Comparison of ENCODE assay signal across 21 cellular contexts in the genomic region with DNA sequence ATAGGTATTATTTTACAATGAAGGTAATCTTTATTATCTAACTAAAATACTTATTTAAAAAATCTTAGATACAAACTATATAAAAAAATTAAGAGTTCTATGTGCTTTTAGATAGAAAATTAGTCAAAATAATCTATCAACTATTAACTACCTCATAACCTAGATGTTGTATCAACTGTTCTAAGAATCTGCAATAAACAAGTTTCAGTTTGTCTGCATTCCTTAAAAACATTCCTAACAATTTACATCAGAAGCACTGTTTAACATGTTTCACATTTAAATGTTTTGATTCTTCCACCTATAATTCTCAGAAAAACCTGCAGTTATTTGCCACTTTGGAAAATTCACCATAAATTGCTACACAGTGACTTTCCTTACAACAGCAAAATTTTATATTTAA. TPM values are rescaled to one million over a fixed set of nuclear protein-coding genes. Genes with fewer than 3 reads are reported as not detected.
DNase-seq lines count a peak whose midpoint lies in the region; ATAC-seq, FAIRE-seq and TF ChIP-seq lines count a peak whose summit lies in the region.
"Had no signal": no experiment of that assay in that cellular context is flagged by ENCODE, and none has a peak within 500 bp of the region (broad histone marks: within the 10 kb centered on the region; RNA-seq: fewer than 3 reads in every experiment).

No MANE protein-coding gene starts in this region.

- no peak overlapping the region for H3K4me2 ChIP-seq in HepG2 (ENCODE audit: low read depth, low read length)

- intact Hi-C loops in Panc1 (cut with micrococcal nuclease; ENCODE audit: unreplicated experiment): no loop called here
- intact Hi-C loops in kidney (cut with DNase I): no loop called here
- intact Hi-C loops in HepG2 (cut with micrococcal nuclease; ENCODE audit: unreplicated experiment): no loop called here

- H4K20me1 ChIP-seq in HepG2 (ENCODE audit: insufficient read depth, low read length): no peaks in the 10 kb centered on the region

- TF ChIP-seq CTCF in Panc1 (IDR thresholded peaks at IDR 0.05): no peak
- no peak for TF ChIP-seq CTCF in epithelial cell of esophagus (IDR thresholded peaks at IDR 0.05; ENCODE audit: insufficient read depth, low read depth, low read length, missing control alignments)
- TF ChIP-seq CTCF in kidney (IDR thresholded peaks at IDR 0.05; ENCODE audit: borderline replicate concordance, extremely low read depth, insufficient read depth): no peak
- no peak for TF ChIP-seq CTCF in HepG2 (CRISPR knock-in tag; IDR thresholded peaks at IDR 0.05)

- H3K79me2 ChIP-seq in HepG2 (ENCODE audit: insufficient read depth, low read length): no peaks in the 10 kb centered on the region

- H3K4me3 ChIP-seq in Panc1 (ENCODE audit: low read depth in 2 of 2, low read length in 2 of 2): no peak overlapping the region
- no peak overlapping the region for H3K4me3 ChIP-seq in epithelial cell of esophagus (ENCODE audit: low read length)
- H3K4me3 ChIP-seq in kidney (ENCODE audit: low read length in 2 of 2): no peak overlapping the region
- H3K4me3 ChIP-seq in HepG2 (replicated peaks in 1 of 3; ENCODE audit: insufficient read depth in 1 of 3, low read depth in 2 of 3, low read length in 3 of 3): no peak overlapping the region

- CTCF ChIA-PET in Panc1 (lab: Charles Lee) (interaction anchor here (0.6 kb wide), 1 partner anchor 34 kb away, joined by 4 read pairs; a partner anchor contains a TSS), HepG2 (lab: Yijun Ruan, JAX; ENCODE audit: low intra/inter-chr PET ratio, low total read pairs) (no interaction called here)

- no peaks in the 10 kb centered on the region for H3K9me3 ChIP-seq in Panc1 (ENCODE audit: control insufficient read depth, insufficient read depth, low read depth, low read length)
- peaks cover 0 to under 1% of the 10 kb centered on the region in 2 donors for H3K9me3 ChIP-seq in kidney (ENCODE audit: control insufficient read depth in 1 of 2, low read length in 2 of 2)
- no peaks in the 10 kb centered on the region for H3K9me3 ChIP-seq in HepG2 (ENCODE audit: low read length)
- H3K9me3 ChIP-seq: BE2C had no signal

- POLR2A ChIA-PET in Panc1 (lab: Charles Lee) (no interaction called here), HepG2 (lab: Yijun Ruan, JAX) (interaction anchor here (1.0 kb wide), 1 partner anchor 39 kb away, joined by 3 read pairs; no protein-coding TSS in a partner anchor)

- BruUV-seq in Panc1 (replicated peaks; lab: Mats Ljungman, UMichigan) (TSS peak; percentile 12), HepG2 (replicated peaks; lab: Mats Ljungman, UMichigan) (no TSS peak)

- TF ChIP-seq RAD21 in HepG2 (CRISPR knock-in tag; IDR thresholded peaks at IDR 0.05): no peak

- H2AFZ ChIP-seq in HepG2 (ENCODE audit: low read length): no peak overlapping the region

- FAIRE-seq in kidney (lab: Jason Lieb, UNC) (peak; percentile 38), HepG2 (lab: Jason Lieb, UNC) (no peak)
- FAIRE-seq: H54 had no signal

- H3K36me3 ChIP-seq in Panc1 (ENCODE audit: control insufficient read depth, insufficient read depth, low read length) (peaks cover 41% of the 10 kb centered on the region), kidney (ENCODE audit: control insufficient read depth in 1 of 2, insufficient read depth in 2 of 2, low read length in 2 of 2) (peaks cover 18 to 49% of the 10 kb centered on the region in 2 donors), HepG2 (replicated peaks in 1 of 2; ENCODE audit: control insufficient read depth in 1 of 2, insufficient read depth in 2 of 2, low read length in 2 of 2) (peaks cover 18 to 78% of the 10 kb centered on the region in 2 experiments)

- H3K4me1 ChIP-seq in Panc1 (ENCODE audit: control insufficient read depth, insufficient read depth, low read length): no peaks in the 10 kb centered on the region
- no peaks in the 10 kb centered on the region for H3K4me1 ChIP-seq in kidney (ENCODE audit: control insufficient read depth in 1 of 2, insufficient read depth in 1 of 2, low read depth in 1 of 2, low read length in 2 of 2)
- H3K4me1 ChIP-seq in HepG2 (ENCODE audit: insufficient read depth, low read length): no peaks in the 10 kb centered on the region
- H3K4me1 ChIP-seq: BE2C had no signal

- H3K27me3 ChIP-seq in Panc1 (ENCODE audit: control insufficient read depth, insufficient read depth, low read length) (no peaks in the 10 kb centered on the region), HepG2 (ENCODE audit: control insufficient read depth in 1 of 2, insufficient read depth in 2 of 2, low read length in 2 of 2) (no peaks in the 10 kb centered on the region)
- H3K27me3 ChIP-seq: BE2C had no signal

- TF ChIP-seq EP300 in HepG2 (IDR thresholded peaks at IDR 0.05; ENCODE audit: low read depth in 2 of 2, low read length in 2 of 2) (no peak), HepG2 (CRISPR knock-in tag; IDR thresholded peaks at IDR 0.05; ENCODE audit: borderline replicate concordance) (no peak)

- ATAC-seq in Panc1 (no peak), HG02678 (IDR thresholded peaks at IDR 0.05; ENCODE audit: unreplicated experiment) (no peak), GM19324 (IDR thresholded peaks at IDR 0.05; ENCODE audit: low FRiP score, unreplicated experiment) (no peak), HepG2 (no peak)

- H3K27ac ChIP-seq in Panc1 (ENCODE audit: low read length) (no peak overlapping the region), kidney (ENCODE audit: low read depth in 2 of 2, low read length in 2 of 2) (no peak overlapping the region), HepG2 (ENCODE audit: extremely low read length, insufficient read depth, low read length) (no peak overlapping the region)
- H3K27ac ChIP-seq: RWPE1 had no signal

- in situ Hi-C loops in Panc1 (cut with HindIII; ENCODE audit: low pct_unique_long_range_greater_than_20kb, low sequenced_read_pairs): no loop called here
- in situ Hi-C loops in HepG2 (cut with HindIII; ENCODE audit: extremely low pct_ligation_motif_present, low pct_unique_long_range_greater_than_20kb): no loop called here

- DNase-seq in Panc1 (ENCODE audit: low read depth, low spot score) (no peak), epithelial cell of esophagus (ENCODE audit: low read depth) (peak; percentile 17), kidney (no peak), activated T-cell treated with anti-CD3 and anti-CD28 coated beads for 4 hours (no peak), HepG2 (ENCODE audit: low spot score) (no peak)
- DNase-seq: BE2C; Calu3; CD8-positive, alpha-beta memory T cell; DMS79 treated with DMSO at 0.1 percent for 48 hours; KBM-7; MV-4-11; NCI-H1105 treated with DMSO at 0.1 percent for 48 hours; NCI-H146; NCI-H1930; NCI-H446; NCI-H526 treated with DMSO at 0.1 percent for 48 hours; SHP77 had no signal

- H3K9ac ChIP-seq in kidney (ENCODE audit: low read length in 2 of 2) (no peak overlapping the region), HepG2 (ENCODE audit: insufficient read depth, low read depth, low read length) (no peak overlapping the region)

- no peak for TF ChIP-seq POLR2A in HepG2 (IDR thresholded peaks at IDR 0.05; ENCODE audit: insufficient read depth in 1 of 2, low read depth in 2 of 2, low read length in 2 of 2)

RNA-seq across cellular contexts. Expression of a gene that starts 33.3 kb away (rescaled TPM):
- 106 TPM for total RNA-seq in Panc1 (2021; ENCODE audit: unreplicated experiment)
- polyA plus RNA-seq in Panc1 (2012; ENCODE audit: insufficient read length): 68.3 TPM
- 97.2 TPM for total RNA-seq in kidney
- polyA plus RNA-seq in kidney (ENCODE audit: insufficient read depth, low read depth, low replicate concordance): 67.6 TPM
- 242 and 396 TPM in 2 replicates for total RNA-seq in HepG2 (2016; rRNA removed; fragmentation: Illumina TruSeq; extraction: Trizol)
- total RNA-seq in HepG2 (2016; cell fraction: cytosol; rRNA removed; fragmentation: Illumina TruSeq; extraction: Trizol; ENCODE audit: low read depth): 70.4 and 73.3 TPM in 2 replicates
- 239 and 375 TPM in 2 replicates for total RNA-seq in HepG2 (2016; cell fraction: insoluble cytoplasmic fraction; rRNA removed; fragmentation: Illumina TruSeq; extraction: Trizol)
- total RNA-seq in HepG2 (2016; cell fraction: membrane; rRNA removed; fragmentation: Illumina TruSeq; extraction: Trizol): 61.9 and 76.2 TPM in 2 replicates
- total RNA-seq in HepG2 (2016; cell fraction: nucleus; rRNA removed; fragmentation: Illumina TruSeq; extraction: Trizol): 111 and 119 TPM in 2 replicates
- polyA plus RNA-seq in HepG2 (2011; rRNA removed): 102 and 139 TPM in 2 replicates
- 93.2 and 124 TPM in 2 replicates for polyA plus RNA-seq in HepG2 (2011; cell fraction: cytosol; rRNA removed)
- polyA plus RNA-seq in HepG2 (2011; cell fraction: nucleus; rRNA removed): 33.6 and 45.1 TPM in 2 replicates
- polyA plus RNA-seq in HepG2 (2012): 110 and 123 TPM in 2 replicates
- polyA plus RNA-seq in HepG2 (2016; cell fraction: cytosol; fragmentation: Illumina TruSeq; extraction: Trizol; ENCODE audit: low read depth): 10.0 and 11.0 TPM in 2 replicates
- 200 and 204 TPM in 2 replicates for polyA plus RNA-seq in HepG2 (2016; cell fraction: insoluble cytoplasmic fraction; fragmentation: Illumina TruSeq; extraction: Trizol; ENCODE audit: low read depth)
- 21.5 and 24.6 TPM in 2 replicates for polyA plus RNA-seq in HepG2 (2016; cell fraction: membrane; fragmentation: Illumina TruSeq; extraction: Trizol; ENCODE audit: low read depth)
- polyA plus RNA-seq in HepG2 (2016; cell fraction: nucleus; fragmentation: Illumina TruSeq; extraction: Trizol; ENCODE audit: insufficient read depth, low read depth): 67.1 and 72.5 TPM in 2 replicates
- polyA minus RNA-seq in HepG2 (2011; rRNA and poly(A)+ RNA removed; ENCODE audit: low replicate concordance): 73.9 and 109 TPM in 2 replicates
- 96.8 and 105 TPM in 2 replicates for polyA minus RNA-seq in HepG2 (2011; cell fraction: cytosol; rRNA and poly(A)+ RNA removed)
- polyA minus RNA-seq in HepG2 (2011; cell fraction: nucleus; rRNA and poly(A)+ RNA removed): 89.4 and 111 TPM in 2 replicates

RNA-seq across cellular contexts. Expression of a gene that starts 33.8 kb away (rescaled TPM):
- total RNA-seq in Panc1 (2021; ENCODE audit: unreplicated experiment) (523 TPM), kidney (444 TPM), HepG2 (2016; rRNA removed; fragmentation: Illumina TruSeq; extraction: Trizol) (1,731 and 2,041 TPM in 2 replicates)
- polyA plus RNA-seq in Panc1 (2012; ENCODE audit: insufficient read length): 470 TPM
- polyA plus RNA-seq in kidney (ENCODE audit: insufficient read depth, low read depth, low replicate concordance) (529 TPM), HepG2 (2011; rRNA removed) (1,124 and 1,284 TPM in 2 replicates)
- total RNA-seq in HepG2 (2016; cell fraction: cytosol; rRNA removed; fragmentation: Illumina TruSeq; extraction: Trizol; ENCODE audit: low read depth): 2,502 and 2,842 TPM in 2 replicates
- 1,728 and 2,113 TPM in 2 replicates for total RNA-seq in HepG2 (2016; cell fraction: insoluble cytoplasmic fraction; rRNA removed; fragmentation: Illumina TruSeq; extraction: Trizol)
- 4,021 and 4,360 TPM in 2 replicates for total RNA-seq in HepG2 (2016; cell fraction: membrane; rRNA removed; fragmentation: Illumina TruSeq; extraction: Trizol)
- total RNA-seq in HepG2 (2016; cell fraction: nucleus; rRNA removed; fragmentation: Illumina TruSeq; extraction: Trizol): 733 and 787 TPM in 2 replicates
- 1,102 and 1,298 TPM in 2 replicates for polyA plus RNA-seq in HepG2 (2011; cell fraction: cytosol; rRNA removed)
- polyA plus RNA-seq in HepG2 (2011; cell fraction: nucleus; rRNA removed): 405 and 450 TPM in 2 replicates
- polyA plus RNA-seq in HepG2 (2012): 1,299 and 1,825 TPM in 2 replicates
- 2,574 and 2,780 TPM in 2 replicates for polyA plus RNA-seq in HepG2 (2016; cell fraction: cytosol; fragmentation: Illumina TruSeq; extraction: Trizol; ENCODE audit: low read depth)
- 1,745 and 1,876 TPM in 2 replicates for polyA plus RNA-seq in HepG2 (2016; cell fraction: insoluble cytoplasmic fraction; fragmentation: Illumina TruSeq; extraction: Trizol; ENCODE audit: low read depth)
- polyA plus RNA-seq in HepG2 (2016; cell fraction: membrane; fragmentation: Illumina TruSeq; extraction: Trizol; ENCODE audit: low read depth): 3,375 and 3,437 TPM in 2 replicates
- polyA plus RNA-seq in HepG2 (2016; cell fraction: nucleus; fragmentation: Illumina TruSeq; extraction: Trizol; ENCODE audit: insufficient read depth, low read depth): 1,165 and 1,197 TPM in 2 replicates
- polyA minus RNA-seq in HepG2 (2011; rRNA and poly(A)+ RNA removed; ENCODE audit: low replicate concordance): 599 and 1,204 TPM in 2 replicates
- 406 and 415 TPM in 2 replicates for polyA minus RNA-seq in HepG2 (2011; cell fraction: cytosol; rRNA and poly(A)+ RNA removed)
- polyA minus RNA-seq in HepG2 (2011; cell fraction: nucleus; rRNA and poly(A)+ RNA removed): 338 and 413 TPM in 2 replicates

RNA-seq across cellular contexts. Expression of a gene that starts 39.9 kb away (rescaled TPM):
- total RNA-seq in Panc1 (2021; ENCODE audit: unreplicated experiment): 17.9 TPM
- polyA plus RNA-seq in Panc1 (2012; ENCODE audit: insufficient read length): 3.0 TPM
- 29.9 TPM for total RNA-seq in kidney
- polyA plus RNA-seq in kidney (ENCODE audit: insufficient read depth, low read depth, low replicate concordance): 1.7 TPM
- 7.9 and 13.6 TPM in 2 replicates for total RNA-seq in HepG2 (2016; rRNA removed; fragmentation: Illumina TruSeq; extraction: Trizol)
- 3.9 and 4.0 TPM in 2 replicates for total RNA-seq in HepG2 (2016; cell fraction: cytosol; rRNA removed; fragmentation: Illumina TruSeq; extraction: Trizol; ENCODE audit: low read depth)
- 7.0 and 12.0 TPM in 2 replicates for total RNA-seq in HepG2 (2016; cell fraction: insoluble cytoplasmic fraction; rRNA removed; fragmentation: Illumina TruSeq; extraction: Trizol)
- 6.5 TPM in 2 replicates for total RNA-seq in HepG2 (2016; cell fraction: membrane; rRNA removed; fragmentation: Illumina TruSeq; extraction: Trizol)
- total RNA-seq in HepG2 (2016; cell fraction: nucleus; rRNA removed; fragmentation: Illumina TruSeq; extraction: Trizol): 18.1 and 19.6 TPM in 2 replicates
- polyA plus RNA-seq in HepG2 (2011; rRNA removed): 6.0 and 7.6 TPM in 2 replicates
- polyA plus RNA-seq in HepG2 (2011; cell fraction: cytosol; rRNA removed): 3.1 and 3.6 TPM in 2 replicates
- 11.9 and 14.5 TPM in 2 replicates for polyA plus RNA-seq in HepG2 (2011; cell fraction: nucleus; rRNA removed)
- polyA plus RNA-seq in HepG2 (2012): 4.0 and 5.0 TPM in 2 replicates
- 0.07 and 0.11 TPM in 2 replicates for polyA plus RNA-seq in HepG2 (2016; cell fraction: cytosol; fragmentation: Illumina TruSeq; extraction: Trizol; ENCODE audit: low read depth)
- polyA plus RNA-seq in HepG2 (2016; cell fraction: insoluble cytoplasmic fraction; fragmentation: Illumina TruSeq; extraction: Trizol; ENCODE audit: low read depth): 4.2 and 4.7 TPM in 2 replicates
- polyA plus RNA-seq in HepG2 (2016; cell fraction: membrane; fragmentation: Illumina TruSeq; extraction: Trizol; ENCODE audit: low read depth): 0.21 and 0.27 TPM in 2 replicates
- polyA plus RNA-seq in HepG2 (2016; cell fraction: nucleus; fragmentation: Illumina TruSeq; extraction: Trizol; ENCODE audit: insufficient read depth, low read depth): 14.2 and 15.8 TPM in 2 replicates
- polyA minus RNA-seq in HepG2 (2011; rRNA and poly(A)+ RNA removed; ENCODE audit: low replicate concordance): 32.6 and 64.3 TPM in 2 replicates
- 19.7 and 20.6 TPM in 2 replicates for polyA minus RNA-seq in HepG2 (2011; cell fraction: cytosol; rRNA and poly(A)+ RNA removed)
- polyA minus RNA-seq in HepG2 (2011; cell fraction: nucleus; rRNA and poly(A)+ RNA removed): 58.3 TPM in 2 replicates
